21 cellular contexts compared by ENCODE assay signal in genomic region chr6:43877463-43878126, GRCh38.
A peak's percentile ranks its signal among the peaks of the same experiment; 100 is the strongest.
DNase-seq lines count a peak whose midpoint lies in the region; ATAC-seq and TF ChIP-seq lines count a peak whose summit lies in the region.
"Had no signal": no experiment of that assay in that cellular context is flagged by ENCODE, and none has a peak within 500 bp of the region (broad histone marks: within the 10 kb centered on the region; RNA-seq: fewer than 3 reads in every experiment).

No MANE protein-coding gene starts in this region.

- POLR2A ChIA-PET in A673 (lab: Charles Lee; ENCODE audit: low non-redundant PET) (no interaction called here), PC-3 (lab: Charles Lee; ENCODE audit: unreplicated experiment) (no interaction called here)

- H3K9me3 ChIP-seq in A673 (ENCODE audit: low read depth, low read length, poor library complexity, severe bottlenecking) (no peaks in the 10 kb centered on the region), neural progenitor cell (ENCODE audit: low read depth) (no peaks in the 10 kb centered on the region), PC-3 (ENCODE audit: low read length) (no peaks in the 10 kb centered on the region)
- H3K9me3 ChIP-seq: BLaER1 treated with 17β-estradiol and CSF1 and Interleukin-3, amounts not matched to agents 10 nM and 100 nM; SJSA1 had no signal

- no peak overlapping the region for H2AFZ ChIP-seq in neural progenitor cell (replicated peaks)
- H2AFZ ChIP-seq in PC-3 (ENCODE audit: low read length) = no peak overlapping the region
- H2AFZ ChIP-seq: PC-9 had no signal

- no TSS peak for BruUV-seq in A673 (replicated peaks; lab: Mats Ljungman, UMichigan)
- BruUV-seq in PC-3 (replicated peaks; lab: Mats Ljungman, UMichigan) = no TSS peak

- H3K4me1 ChIP-seq in A673 (ENCODE audit: insufficient read depth, low read length, poor library complexity, severe bottlenecking) (peaks cover 14% of the 10 kb centered on the region), neural progenitor cell (peaks cover 23% of the 10 kb centered on the region), PC-3 (ENCODE audit: insufficient read depth, low read length) (peaks cover 13% of the 10 kb centered on the region)

- no peaks in the 10 kb centered on the region for H3K36me3 ChIP-seq in A673 (ENCODE audit: insufficient read depth, low read length, poor library complexity, severe bottlenecking)
- H3K36me3 ChIP-seq in neural progenitor cell = no peaks in the 10 kb centered on the region
- H3K36me3 ChIP-seq in PC-3 (ENCODE audit: low read depth, low read length) = no peaks in the 10 kb centered on the region
- H3K36me3 ChIP-seq: BLaER1 treated with 17β-estradiol and CSF1 and Interleukin-3, amounts not matched to agents 10 nM and 100 nM; SJSA1 had no signal

- peaks cover 42% of the 10 kb centered on the region for H3K4me1 Mint-ChIP-seq in neural progenitor cell
- no peaks in the 10 kb centered on the region for H3K4me1 Mint-ChIP-seq in activated naive CD4-positive, alpha-beta T cell treated with anti-CD3 and anti-CD28 coated beads for 36 hours (ENCODE audit: low read depth)

- no peak overlapping the region for H3K4me3 Mint-ChIP-seq in neural progenitor cell
- no peak overlapping the region for H3K4me3 Mint-ChIP-seq in activated naive CD4-positive, alpha-beta T cell treated with anti-CD3 and anti-CD28 coated beads for 36 hours

- no peak for ATAC-seq in PC-3
- no peak for ATAC-seq in HG03175 (IDR thresholded peaks at IDR 0.05; ENCODE audit: unreplicated experiment)

- CTCF ChIA-PET in A673 (lab: Charles Lee) = no interaction called here
- CTCF ChIA-PET in PC-3 (lab: Charles Lee) = no interaction called here
- CTCF ChIA-PET in activated naive CD4-positive, alpha-beta T cell treated with anti-CD3 and anti-CD28 coated beads for 36 hours (lab: Charles Lee) = no interaction called here

- H3K27me3 ChIP-seq in A673 (replicated peaks; ENCODE audit: insufficient read depth, low read depth, low read length, poor library complexity) (no peaks in the 10 kb centered on the region), neural progenitor cell (no peaks in the 10 kb centered on the region), PC-3 (ENCODE audit: low read length) (no peaks in the 10 kb centered on the region)
- H3K27me3 ChIP-seq: BLaER1 treated with 17β-estradiol and CSF1 and Interleukin-3, amounts not matched to agents 10 nM and 100 nM; SJSA1 had no signal

- TF ChIP-seq CTCF in A673 (conservative IDR thresholded peaks at IDR 0.05; ENCODE audit: low read depth, low read length) (no peak), neural progenitor cell (IDR thresholded peaks at IDR 0.05) (no peak), PC-3 (conservative IDR thresholded peaks at IDR 0.05; ENCODE audit: low read depth, low read length) (no peak)

- H3K4me3 ChIP-seq in A673 (ENCODE audit: low read depth, low read length, poor library complexity, severe bottlenecking) = no peak overlapping the region
- no peak overlapping the region for H3K4me3 ChIP-seq in neural progenitor cell
- H3K4me3 ChIP-seq in PC-3 (ENCODE audit: low read length) = no peak overlapping the region
- H3K4me3 ChIP-seq: BLaER1 treated with 17β-estradiol and CSF1 and Interleukin-3, amounts not matched to agents 10 nM and 100 nM; PC-9; SJSA1 had no signal

- H3K79me2 ChIP-seq in neural progenitor cell (ENCODE audit: low read depth) = no peaks in the 10 kb centered on the region
- no peaks in the 10 kb centered on the region for H3K79me2 ChIP-seq in PC-3 (ENCODE audit: low read length)

- H3F3A ChIP-seq in neural progenitor cell (ENCODE audit: low read depth) = peaks cover 7% of the 10 kb centered on the region
- H3F3A ChIP-seq in PC-3 (ENCODE audit: low read length, unreplicated experiment) = no peaks in the 10 kb centered on the region

- H3K9ac ChIP-seq in neural progenitor cell = no peak overlapping the region
- H3K9ac ChIP-seq in PC-3 (ENCODE audit: low read length) = no peak overlapping the region
- H3K9ac ChIP-seq: BLaER1 treated with 17β-estradiol and CSF1 and Interleukin-3, amounts not matched to agents 10 nM and 100 nM had no signal

- H3K27ac Mint-ChIP-seq in neural progenitor cell = peak overlapping the region; percentile 83
- H3K27ac Mint-ChIP-seq in activated naive CD4-positive, alpha-beta T cell treated with anti-CD3 and anti-CD28 coated beads for 36 hours = no peak overlapping the region

- H3K4me2 ChIP-seq in neural progenitor cell (no peak overlapping the region), PC-3 (ENCODE audit: low read length) (no peak overlapping the region)
- H3K4me2 ChIP-seq: PC-9 had no signal

- H4K20me1 ChIP-seq in neural progenitor cell (ENCODE audit: low read depth) = no peaks in the 10 kb centered on the region
- H4K20me1 ChIP-seq in PC-3 (ENCODE audit: low read length) = no peaks in the 10 kb centered on the region
- H4K20me1 ChIP-seq: BLaER1 treated with 17β-estradiol and CSF1 and Interleukin-3, amounts not matched to agents 10 nM and 100 nM had no signal

- peak overlapping the region; percentile 16 for H3K27ac ChIP-seq in A673 (ENCODE audit: low read depth, low read length, poor library complexity, severe bottlenecking)
- H3K27ac ChIP-seq in neural progenitor cell = no peak overlapping the region
- H3K27ac ChIP-seq in PC-3 (ENCODE audit: low read length) = no peak overlapping the region
- H3K27ac ChIP-seq: PC-9, SJSA1 had no signal

- H3K36me3 Mint-ChIP-seq in neural progenitor cell = no peaks in the 10 kb centered on the region
- H3K36me3 Mint-ChIP-seq in activated naive CD4-positive, alpha-beta T cell treated with anti-CD3 and anti-CD28 coated beads for 36 hours (ENCODE audit: low read depth) = no peaks in the 10 kb centered on the region

- no peaks in the 10 kb centered on the region for H3K9me2 ChIP-seq in PC-3 (replicated peaks; ENCODE audit: low read length)

- peaks cover 9% of the 10 kb centered on the region for H3K27me3 Mint-ChIP-seq in neural progenitor cell (ENCODE audit: insufficient read depth, low read depth)
- no peaks in the 10 kb centered on the region for H3K27me3 Mint-ChIP-seq in activated naive CD4-positive, alpha-beta T cell treated with anti-CD3 and anti-CD28 coated beads for 36 hours (ENCODE audit: low read depth)

- DNase-seq in A673 (ENCODE audit: low spot score) = no peak
- peak; percentile 34 for DNase-seq in SK-N-DZ (ENCODE audit: low spot score)
- peak; percentile 53 for DNase-seq in iPS-NIHi11 (ENCODE audit: low spot score)
- DNase-seq in neural progenitor cell (ENCODE audit: low spot score) = no peak
- no peak for DNase-seq in NCI-H345 treated with DMSO at 0.1 percent for 48 hours (lab: John Stamatoyannopoulos, UW; ENCODE audit: unreplicated experiment)
- no peak for DNase-seq in PC-3
- no peak for DNase-seq in activated naive CD4-positive, alpha-beta T cell treated with anti-CD3 and anti-CD28 coated beads for 36 hours
- DNase-seq: 8988T, DND-41, GF-D8, KBM-7, MV-4-11, NCI-H1417, NCI-H2029, NCI-H2171, NCI-H446 treated with DMSO at 0.1 percent for 48 hours, NCI-H748 treated with DMSO at 0.1 percent for 48 hours, PC-9 had no signal

- intact Hi-C loops in A673 (cut with micrococcal nuclease; ENCODE audit: unreplicated experiment) = no loop called here
- intact Hi-C loops in PC-3 (cut with micrococcal nuclease) = no loop called here
- intact Hi-C loops in activated naive CD4-positive, alpha-beta T cell treated with anti-CD3 and anti-CD28 coated beads for 36 hours (cut with micrococcal nuclease) = no loop called here

- no peaks in the 10 kb centered on the region for H3K9me3 Mint-ChIP-seq in neural progenitor cell
- no peaks in the 10 kb centered on the region for H3K9me3 Mint-ChIP-seq in activated naive CD4-positive, alpha-beta T cell treated with anti-CD3 and anti-CD28 coated beads for 36 hours

Comparison
In these comparisons a context has a peak if more than half of its experiments do, and no peak if none do; other contexts are left out.
1. DNase-seq: peak in SK-N-DZ (single experiment) and iPS-NIHi11 (single experiment); none in A673 (single experiment), neural progenitor cell (single experiment), NCI-H345 treated with DMSO at 0.1 percent for 48 hours (single experiment), PC-3 (single experiment) and activated naive CD4-positive, alpha-beta T cell treated with anti-CD3 and anti-CD28 coated beads for 36 hours (single experiment).